Comparison of ENCODE assay signal across 34 cellular contexts in the genomic region with DNA sequence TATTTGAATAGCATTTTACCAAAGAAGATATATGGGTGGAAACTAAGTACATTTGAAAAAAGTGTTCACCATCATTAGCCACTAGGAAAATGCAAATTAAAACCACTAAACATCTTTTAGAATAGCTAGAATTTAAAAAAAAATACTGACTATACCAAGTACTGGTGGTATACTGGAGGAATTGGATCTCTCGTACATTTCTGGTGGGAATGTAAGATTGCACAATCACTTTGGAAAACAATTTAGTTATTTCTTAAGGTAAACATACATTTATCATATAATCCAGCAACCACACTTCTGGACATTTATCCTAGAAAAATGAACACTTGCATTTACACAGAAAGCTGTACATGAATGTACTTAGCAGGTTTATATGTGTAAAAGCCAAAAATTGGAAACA.
"Had no signal": no experiment of that assay in that cellular context is flagged by ENCODE, and none has a peak within 500 bp of the region (broad histone marks: within the 10 kb centered on the region; RNA-seq: fewer than 3 reads in every experiment).

No MANE protein-coding gene starts in this region.

- H3K36me3 ChIP-seq: MG63 had no signal

- DNase-seq: Karpas-422, Kasumi-1, MG63, MM.1S, MV-4-11, NCI-H1048, NCI-H1092, NCI-H1092 treated with DMSO at 0.1 percent for 48 hours, NCI-H1105 treated with DMSO at 0.1 percent for 48 hours, NCI-H1417, NCI-H1417 treated with DMSO at 0.1 percent for 48 hours, NCI-H1436, NCI-H146, NCI-H1694, NCI-H1694 treated with DMSO at 0.1 percent for 48 hours, NCI-H187, NCI-H187 treated with DMSO at 0.1 percent for 48 hours, NCI-H1930, NCI-H2029, NCI-H2029 treated with DMSO at 0.1 percent for 48 hours, NCI-H2081, NCI-H2081 treated with DMSO at 0.1 percent for 48 hours, NCI-H2107, NCI-H2171, NCI-H2171 treated with DMSO at 0.1 percent for 48 hours, NCI-H2227 treated with DMSO at 0.1 percent for 48 hours, NCI-H226, NCI-H345, NCI-H446, NCI-H446 treated with DMSO at 0.1 percent for 48 hours, NCI-H510A, NCI-H510A treated with DMSO at 0.1 percent for 48 hours, NCI-H524, NCI-H524 treated with DMSO at 0.1 percent for 48 hours had no signal

- H3K9me3 ChIP-seq: MG63 had no signal

- H3K27me3 ChIP-seq: MG63 had no signal

- H3K4me3 ChIP-seq: MG63 had no signal
